ENCODE assay signal across 1 cellular context in the genomic region with DNA sequence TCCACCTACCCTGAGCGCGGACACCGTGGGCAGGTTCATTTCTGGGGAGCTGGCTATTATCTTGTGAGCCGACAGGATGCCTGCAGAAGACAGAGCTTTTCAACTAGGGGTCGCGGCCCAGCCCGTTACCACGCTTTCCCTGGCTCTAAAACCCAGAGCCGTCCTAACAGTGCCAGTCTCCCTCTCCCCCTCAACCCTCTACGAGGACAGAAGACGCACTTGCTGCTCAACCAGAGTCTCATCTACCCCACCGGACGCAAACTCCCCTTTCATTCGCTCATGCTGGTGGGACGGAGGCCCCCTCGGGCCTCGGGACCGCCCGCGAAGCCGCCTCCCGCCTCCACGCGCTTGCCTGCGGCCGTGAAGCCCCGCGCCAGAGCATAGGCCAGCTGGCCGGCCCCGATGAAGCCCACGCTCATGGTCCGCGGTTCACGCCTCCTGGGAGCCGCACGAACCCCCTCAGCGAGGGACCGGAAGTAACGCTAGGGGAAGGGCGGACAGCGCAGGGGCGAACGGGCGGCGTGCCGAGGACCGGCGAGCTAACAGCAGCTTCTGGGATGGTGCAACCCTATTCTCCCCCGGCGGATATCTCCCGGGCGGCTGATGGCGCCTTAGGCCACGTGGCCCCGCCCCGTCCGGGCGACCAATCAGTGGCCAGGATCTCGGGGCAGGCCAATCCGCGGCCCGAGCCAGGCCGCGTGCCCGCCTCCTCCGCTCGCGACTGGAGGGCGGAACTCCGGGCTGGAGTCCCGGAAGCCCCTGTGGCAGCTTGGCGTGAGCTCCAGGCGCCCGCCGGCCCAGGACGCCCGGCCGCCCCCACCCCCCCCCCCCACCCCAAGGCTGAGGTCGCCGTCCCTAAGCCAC.
A peak's percentile ranks its signal among the peaks of the same experiment; 100 is the strongest.
TF ChIP-seq lines count a peak whose summit lies in the region.

A gene (minus strand): TSS at position 559 of the 864 bp plus-strand sequence. CDS start 140 bp downstream, at position 419.

TF ChIP-seq in HepG2, 621 proteins besides CTCF, POLR2A, EP300 and RAD21 (continued from another document and continues in another):
- TF ChIP-seq, protein P1, sequence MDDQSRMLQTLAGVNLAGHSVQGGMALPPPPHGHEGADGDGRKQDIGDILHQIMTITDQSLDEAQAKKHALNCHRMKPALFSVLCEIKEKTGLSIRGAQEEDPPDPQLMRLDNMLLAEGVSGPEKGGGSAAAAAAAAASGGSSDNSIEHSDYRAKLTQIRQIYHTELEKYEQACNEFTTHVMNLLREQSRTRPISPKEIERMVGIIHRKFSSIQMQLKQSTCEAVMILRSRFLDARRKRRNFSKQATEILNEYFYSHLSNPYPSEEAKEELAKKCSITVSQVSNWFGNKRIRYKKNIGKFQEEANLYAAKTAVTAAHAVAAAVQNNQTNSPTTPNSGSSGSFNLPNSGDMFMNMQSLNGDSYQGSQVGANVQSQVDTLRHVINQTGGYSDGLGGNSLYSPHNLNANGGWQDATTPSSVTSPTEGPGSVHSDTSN (CRISPR knock-in tag; IDR thresholded peaks at IDR 0.05; ENCODE audit: borderline replicate concordance) = no peak
- peak; percentile 64 for TF ChIP-seq ARNTL (CRISPR knock-in tag; IDR thresholded peaks at IDR 0.05)
- TF ChIP-seq ZKSCAN1 (IDR thresholded peaks at IDR 0.05; ENCODE audit: low read length) = no peak
- TF ChIP-seq SALL2 (CRISPR knock-in tag; IDR thresholded peaks at IDR 0.05) = peak; percentile 27; the same call in 1 of the 2 replicates
- TF ChIP-seq, protein P2, sequence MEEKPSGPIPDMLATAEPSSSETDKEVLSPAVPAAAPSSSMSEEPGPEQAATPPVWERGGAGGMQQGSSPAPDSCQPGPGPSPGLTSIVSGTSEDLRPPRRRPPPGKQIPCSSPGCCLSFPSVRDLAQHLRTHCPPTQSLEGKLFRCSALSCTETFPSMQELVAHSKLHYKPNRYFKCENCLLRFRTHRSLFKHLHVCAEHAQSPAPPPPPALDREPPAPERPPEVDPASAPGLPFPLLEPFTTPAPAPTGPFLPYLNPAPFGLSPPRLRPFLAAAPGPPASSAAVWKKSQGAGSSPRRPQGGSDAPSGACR (CRISPR knock-in tag; IDR thresholded peaks at IDR 0.05) = no peak
- no peak for TF ChIP-seq PAF1 (CRISPR knock-in tag; IDR thresholded peaks at IDR 0.05)
- peak; percentile 85; the same call in 1 of the 2 replicates for TF ChIP-seq NFATC3 (CRISPR knock-in tag; IDR thresholded peaks at IDR 0.05)
- TF ChIP-seq TCF7 (IDR thresholded peaks at IDR 0.05; ENCODE audit: low read depth) = no peak
- no peak for TF ChIP-seq NR2F2 (IDR thresholded peaks at IDR 0.05; ENCODE audit: borderline replicate concordance, low read depth)
- TF ChIP-seq JUN (CRISPR knock-in tag; IDR thresholded peaks at IDR 0.05) = no peak
- TF ChIP-seq NFE2L1 (CRISPR knock-in tag; IDR thresholded peaks at IDR 0.05; ENCODE audit: borderline replicate concordance) = no peak
- no peak for TF ChIP-seq ZNF7 (CRISPR knock-in tag; IDR thresholded peaks at IDR 0.05)
- no peak; the same call in 1 of the 2 replicates for TF ChIP-seq SMAD1 (CRISPR knock-in tag; IDR thresholded peaks at IDR 0.05; ENCODE audit: borderline replicate concordance, low read depth)
- TF ChIP-seq CCAR2 (optimal IDR thresholded peaks at IDR 0.05; ENCODE audit: low read depth, low read length) = no peak
- TF ChIP-seq ZKSCAN8 (CRISPR knock-in tag; IDR thresholded peaks at IDR 0.05; ENCODE audit: borderline replicate concordance) = no peak
- TF ChIP-seq ZNF570 (CRISPR knock-in tag; IDR thresholded peaks at IDR 0.05; ENCODE audit: borderline replicate concordance) = no peak
- TF ChIP-seq ADNP (CRISPR knock-in tag; IDR thresholded peaks at IDR 0.05) = no peak
- TF ChIP-seq, protein P3, sequence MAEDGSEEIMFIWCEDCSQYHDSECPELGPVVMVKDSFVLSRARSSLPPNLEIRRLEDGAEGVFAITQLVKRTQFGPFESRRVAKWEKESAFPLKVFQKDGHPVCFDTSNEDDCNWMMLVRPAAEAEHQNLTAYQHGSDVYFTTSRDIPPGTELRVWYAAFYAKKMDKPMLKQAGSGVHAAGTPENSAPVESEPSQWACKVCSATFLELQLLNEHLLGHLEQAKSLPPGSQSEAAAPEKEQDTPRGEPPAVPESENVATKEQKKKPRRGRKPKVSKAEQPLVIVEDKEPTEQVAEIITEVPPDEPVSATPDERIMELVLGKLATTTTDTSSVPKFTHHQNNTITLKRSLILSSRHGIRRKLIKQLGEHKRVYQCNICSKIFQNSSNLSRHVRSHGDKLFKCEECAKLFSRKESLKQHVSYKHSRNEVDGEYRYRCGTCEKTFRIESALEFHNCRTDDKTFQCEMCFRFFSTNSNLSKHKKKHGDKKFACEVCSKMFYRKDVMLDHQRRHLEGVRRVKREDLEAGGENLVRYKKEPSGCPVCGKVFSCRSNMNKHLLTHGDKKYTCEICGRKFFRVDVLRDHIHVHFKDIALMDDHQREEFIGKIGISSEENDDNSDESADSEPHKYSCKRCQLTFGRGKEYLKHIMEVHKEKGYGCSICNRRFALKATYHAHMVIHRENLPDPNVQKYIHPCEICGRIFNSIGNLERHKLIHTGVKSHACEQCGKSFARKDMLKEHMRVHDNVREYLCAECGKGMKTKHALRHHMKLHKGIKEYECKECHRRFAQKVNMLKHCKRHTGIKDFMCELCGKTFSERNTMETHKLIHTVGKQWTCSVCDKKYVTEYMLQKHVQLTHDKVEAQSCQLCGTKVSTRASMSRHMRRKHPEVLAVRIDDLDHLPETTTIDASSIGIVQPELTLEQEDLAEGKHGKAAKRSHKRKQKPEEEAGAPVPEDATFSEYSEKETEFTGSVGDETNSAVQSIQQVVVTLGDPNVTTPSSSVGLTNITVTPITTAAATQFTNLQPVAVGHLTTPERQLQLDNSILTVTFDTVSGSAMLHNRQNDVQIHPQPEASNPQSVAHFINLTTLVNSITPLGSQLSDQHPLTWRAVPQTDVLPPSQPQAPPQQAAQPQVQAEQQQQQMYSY (CRISPR knock-in tag; IDR thresholded peaks at IDR 0.05) = no peak; the same call in 1 of the 2 replicates
- peak; percentile 93 for TF ChIP-seq HDAC1 (CRISPR knock-in tag; IDR thresholded peaks at IDR 0.05)
- peak; percentile 92 for TF ChIP-seq NFYC (CRISPR knock-in tag; IDR thresholded peaks at IDR 0.05)
- TF ChIP-seq, protein P4, sequence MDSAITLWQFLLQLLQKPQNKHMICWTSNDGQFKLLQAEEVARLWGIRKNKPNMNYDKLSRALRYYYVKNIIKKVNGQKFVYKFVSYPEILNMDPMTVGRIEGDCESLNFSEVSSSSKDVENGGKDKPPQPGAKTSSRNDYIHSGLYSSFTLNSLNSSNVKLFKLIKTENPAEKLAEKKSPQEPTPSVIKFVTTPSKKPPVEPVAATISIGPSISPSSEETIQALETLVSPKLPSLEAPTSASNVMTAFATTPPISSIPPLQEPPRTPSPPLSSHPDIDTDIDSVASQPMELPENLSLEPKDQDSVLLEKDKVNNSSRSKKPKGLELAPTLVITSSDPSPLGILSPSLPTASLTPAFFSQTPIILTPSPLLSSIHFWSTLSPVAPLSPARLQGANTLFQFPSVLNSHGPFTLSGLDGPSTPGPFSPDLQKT (CRISPR knock-in tag; IDR thresholded peaks at IDR 0.05; ENCODE audit: borderline replicate concordance) = no peak
- TF ChIP-seq JARID2 (CRISPR knock-in tag; IDR thresholded peaks at IDR 0.05; ENCODE audit: insufficient replicate concordance) = no peak
- peak; percentile 86 for TF ChIP-seq PHF20 (CRISPR knock-in tag; IDR thresholded peaks at IDR 0.05)
- 0 out of 2 replicates have a peak, but pooled peaks have one; percentile 33 for TF ChIP-seq ZSCAN29 (CRISPR knock-in tag; conservative IDR thresholded peaks at IDR 0.05)
- TF ChIP-seq, protein P5, sequence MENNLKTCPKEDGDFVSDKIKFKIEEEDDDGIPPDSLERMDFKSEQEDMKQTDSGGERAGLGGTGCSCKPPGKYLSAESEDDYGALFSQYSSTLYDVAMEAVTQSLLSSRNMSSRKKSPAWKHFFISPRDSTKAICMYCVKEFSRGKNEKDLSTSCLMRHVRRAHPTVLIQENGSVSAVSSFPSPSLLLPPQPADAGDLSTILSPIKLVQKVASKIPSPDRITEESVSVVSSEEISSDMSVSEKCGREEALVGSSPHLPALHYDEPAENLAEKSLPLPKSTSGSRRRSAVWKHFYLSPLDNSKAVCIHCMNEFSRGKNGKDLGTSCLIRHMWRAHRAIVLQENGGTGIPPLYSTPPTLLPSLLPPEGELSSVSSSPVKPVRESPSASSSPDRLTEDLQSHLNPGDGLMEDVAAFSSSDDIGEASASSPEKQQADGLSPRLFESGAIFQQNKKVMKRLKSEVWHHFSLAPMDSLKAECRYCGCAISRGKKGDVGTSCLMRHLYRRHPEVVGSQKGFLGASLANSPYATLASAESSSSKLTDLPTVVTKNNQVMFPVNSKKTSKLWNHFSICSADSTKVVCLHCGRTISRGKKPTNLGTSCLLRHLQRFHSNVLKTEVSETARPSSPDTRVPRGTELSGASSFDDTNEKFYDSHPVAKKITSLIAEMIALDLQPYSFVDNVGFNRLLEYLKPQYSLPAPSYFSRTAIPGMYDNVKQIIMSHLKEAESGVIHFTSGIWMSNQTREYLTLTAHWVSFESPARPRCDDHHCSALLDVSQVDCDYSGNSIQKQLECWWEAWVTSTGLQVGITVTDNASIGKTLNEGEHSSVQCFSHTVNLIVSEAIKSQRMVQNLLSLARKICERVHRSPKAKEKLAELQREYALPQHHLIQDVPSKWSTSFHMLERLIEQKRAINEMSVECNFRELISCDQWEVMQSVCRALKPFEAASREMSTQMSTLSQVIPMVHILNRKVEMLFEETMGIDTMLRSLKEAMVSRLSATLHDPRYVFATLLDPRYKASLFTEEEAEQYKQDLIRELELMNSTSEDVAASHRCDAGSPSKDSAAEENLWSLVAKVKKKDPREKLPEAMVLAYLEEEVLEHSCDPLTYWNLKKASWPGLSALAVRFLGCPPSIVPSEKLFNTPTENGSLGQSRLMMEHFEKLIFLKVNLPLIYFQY (CRISPR knock-in tag; IDR thresholded peaks at IDR 0.05; ENCODE audit: borderline replicate concordance) = no peak
- TF ChIP-seq ZNF10 (CRISPR knock-in tag; IDR thresholded peaks at IDR 0.05; ENCODE audit: borderline replicate concordance, low read depth) = no peak
- no peak; the same call in 1 of the 2 replicates for TF ChIP-seq ZNF879 (CRISPR knock-in tag; IDR thresholded peaks at IDR 0.05)
- no peak for TF ChIP-seq ZFP36 (IDR thresholded peaks at IDR 0.05; ENCODE audit: borderline replicate concordance, low read depth, low read length, partially characterized antibody)
- TF ChIP-seq, protein P6, sequence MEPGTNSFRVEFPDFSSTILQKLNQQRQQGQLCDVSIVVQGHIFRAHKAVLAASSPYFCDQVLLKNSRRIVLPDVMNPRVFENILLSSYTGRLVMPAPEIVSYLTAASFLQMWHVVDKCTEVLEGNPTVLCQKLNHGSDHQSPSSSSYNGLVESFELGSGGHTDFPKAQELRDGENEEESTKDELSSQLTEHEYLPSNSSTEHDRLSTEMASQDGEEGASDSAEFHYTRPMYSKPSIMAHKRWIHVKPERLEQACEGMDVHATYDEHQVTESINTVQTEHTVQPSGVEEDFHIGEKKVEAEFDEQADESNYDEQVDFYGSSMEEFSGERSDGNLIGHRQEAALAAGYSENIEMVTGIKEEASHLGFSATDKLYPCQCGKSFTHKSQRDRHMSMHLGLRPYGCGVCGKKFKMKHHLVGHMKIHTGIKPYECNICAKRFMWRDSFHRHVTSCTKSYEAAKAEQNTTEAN (CRISPR knock-in tag; conservative IDR thresholded peaks at IDR 0.05) = no peak; the same call in 1 of the 2 replicates
- TF ChIP-seq ZBTB38 (CRISPR knock-in tag; IDR thresholded peaks at IDR 0.05) = peak; percentile 11; the same call in 1 of the 2 replicates
- TF ChIP-seq, protein P7, sequence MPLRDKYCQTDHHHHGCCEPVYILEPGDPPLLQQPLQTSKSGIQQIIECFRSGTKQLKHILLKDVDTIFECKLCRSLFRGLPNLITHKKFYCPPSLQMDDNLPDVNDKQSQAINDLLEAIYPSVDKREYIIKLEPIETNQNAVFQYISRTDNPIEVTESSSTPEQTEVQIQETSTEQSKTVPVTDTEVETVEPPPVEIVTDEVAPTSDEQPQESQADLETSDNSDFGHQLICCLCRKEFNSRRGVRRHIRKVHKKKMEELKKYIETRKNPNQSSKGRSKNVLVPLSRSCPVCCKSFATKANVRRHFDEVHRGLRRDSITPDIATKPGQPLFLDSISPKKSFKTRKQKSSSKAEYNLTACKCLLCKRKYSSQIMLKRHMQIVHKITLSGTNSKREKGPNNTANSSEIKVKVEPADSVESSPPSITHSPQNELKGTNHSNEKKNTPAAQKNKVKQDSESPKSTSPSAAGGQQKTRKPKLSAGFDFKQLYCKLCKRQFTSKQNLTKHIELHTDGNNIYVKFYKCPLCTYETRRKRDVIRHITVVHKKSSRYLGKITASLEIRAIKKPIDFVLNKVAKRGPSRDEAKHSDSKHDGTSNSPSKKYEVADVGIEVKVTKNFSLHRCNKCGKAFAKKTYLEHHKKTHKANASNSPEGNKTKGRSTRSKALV (CRISPR knock-in tag; IDR thresholded peaks at IDR 0.05) = 0 out of 2 replicates have a peak, but pooled peaks have one; percentile 45
- peak; percentile 93 for TF ChIP-seq CCDC6 (CRISPR knock-in tag; IDR thresholded peaks at IDR 0.05)
- no peak for TF ChIP-seq SRSF9 (IDR thresholded peaks at IDR 0.05; ENCODE audit: borderline replicate concordance, insufficient read depth, low read depth, low read length, poor library complexity, severe bottlenecking)
- TF ChIP-seq, protein P8, sequence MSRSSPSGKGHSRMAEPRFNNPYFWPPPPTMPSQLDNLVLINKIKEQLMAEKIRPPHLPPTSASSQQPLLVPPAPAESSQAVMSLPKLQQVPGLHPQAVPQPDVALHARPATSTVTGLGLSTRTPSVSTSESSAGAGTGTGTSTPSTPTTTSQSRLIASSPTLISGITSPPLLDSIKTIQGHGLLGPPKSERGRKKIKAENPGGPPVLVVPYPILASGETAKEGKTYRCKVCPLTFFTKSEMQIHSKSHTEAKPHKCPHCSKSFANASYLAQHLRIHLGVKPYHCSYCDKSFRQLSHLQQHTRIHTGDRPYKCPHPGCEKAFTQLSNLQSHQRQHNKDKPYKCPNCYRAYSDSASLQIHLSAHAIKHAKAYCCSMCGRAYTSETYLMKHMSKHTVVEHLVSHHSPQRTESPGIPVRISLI (CRISPR knock-in tag; IDR thresholded peaks at IDR 0.05; ENCODE audit: borderline replicate concordance) = peak; percentile 32; the same call in 1 of the 2 replicates
- TF ChIP-seq REPIN1 (CRISPR knock-in tag; IDR thresholded peaks at IDR 0.05; ENCODE audit: borderline replicate concordance, low read depth) = peak; percentile 48; the same call in 1 of the 2 replicates
- peak; percentile 72; the same call in 1 of the 2 replicates for TF ChIP-seq ZNF44 (CRISPR knock-in tag; IDR thresholded peaks at IDR 0.05)
- TF ChIP-seq, protein P9, sequence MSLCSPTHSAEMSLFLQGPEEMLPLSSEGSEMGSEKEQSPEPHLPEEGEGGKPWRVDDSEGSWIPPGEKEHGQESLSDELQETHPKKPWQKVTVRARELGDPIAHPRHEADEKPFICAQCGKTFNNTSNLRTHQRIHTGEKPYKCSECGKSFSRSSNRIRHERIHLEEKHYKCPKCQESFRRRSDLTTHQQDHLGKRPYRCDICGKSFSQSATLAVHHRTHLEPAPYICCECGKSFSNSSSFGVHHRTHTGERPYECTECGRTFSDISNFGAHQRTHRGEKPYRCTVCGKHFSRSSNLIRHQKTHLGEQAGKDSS (CRISPR knock-in tag; IDR thresholded peaks at IDR 0.05; ENCODE audit: borderline replicate concordance, low read depth) = peak; percentile 66; the same call in 1 of the 2 replicates
- TF ChIP-seq MAF1 (CRISPR knock-in tag; IDR thresholded peaks at IDR 0.05; ENCODE audit: borderline replicate concordance) = peak; percentile 81; the same call in 1 of the 2 replicates
- TF ChIP-seq ZFAT (CRISPR knock-in tag; conservative IDR thresholded peaks at IDR 0.05) = no peak
- peak; percentile 31 for TF ChIP-seq ZC3H13 (CRISPR knock-in tag; IDR thresholded peaks at IDR 0.05)
- TF ChIP-seq ZC3H4 (CRISPR knock-in tag; IDR thresholded peaks at IDR 0.05; ENCODE audit: borderline replicate concordance) = no peak
- no peak for TF ChIP-seq HES4 (CRISPR knock-in tag; IDR thresholded peaks at IDR 0.05; ENCODE audit: borderline replicate concordance)
- TF ChIP-seq ZNF572 (CRISPR knock-in tag; IDR thresholded peaks at IDR 0.05) = peak; percentile 86; the same call in 1 of the 2 replicates
- peak; percentile 91 for TF ChIP-seq ZNF225 (CRISPR knock-in tag; IDR thresholded peaks at IDR 0.05)
